9 cellular contexts compared by ENCODE assay signal in genomic region chr19:6457958-6458694, GRCh38. TPM values are rescaled to one million over a fixed set of nuclear protein-coding genes. Genes with fewer than 3 reads are reported as not detected.
DNase-seq lines count a peak whose midpoint lies in the region; ATAC-seq and TF ChIP-seq lines count a peak whose summit lies in the region.
"Had no signal": no experiment of that assay in that cellular context is flagged by ENCODE, and none has a peak within 500 bp of the region (broad histone marks: within the 10 kb centered on the region; RNA-seq: fewer than 3 reads in every experiment).

No MANE protein-coding gene starts in this region.

- 89% methylated on average over 13 of the region's 17 CpGs for WGBS in mammary epithelial cell (ENCODE audit: low coverage, missing lambda C conversion rate)
- WGBS in thyroid gland, 2 donors: 88 to 90% methylated on average over 11 to 14 of the region's 17 CpGs

- peaks cover 6% of the 10 kb centered on the region for H3K4me1 ChIP-seq in mammary epithelial cell (ENCODE audit: insufficient read depth, low read length)
- H3K4me1 ChIP-seq in thyroid gland: peaks cover 0 to 10% of the 10 kb centered on the region in 2 donors

- no peak overlapping the region for H3K4me2 ChIP-seq in mammary epithelial cell (ENCODE audit: insufficient read depth, low read depth, low read length)

- H3K27ac Mint-ChIP-seq in MCF 10A (ENCODE audit: low read depth, unreplicated experiment): peak overlapping the region; percentile 73

- ATAC-seq in HG03097 (IDR thresholded peaks at IDR 0.05; ENCODE audit: low FRiP score, unreplicated experiment) (no peak), GM19035 (IDR thresholded peaks at IDR 0.05; ENCODE audit: unreplicated experiment) (no peak)

- H3K27me3 ChIP-seq in mammary epithelial cell (ENCODE audit: insufficient read depth, low read length): no peaks in the 10 kb centered on the region
- H3K27me3 ChIP-seq in thyroid gland: no peaks in the 10 kb centered on the region

- no TSS peak for BruUV-seq in MCF 10A (replicated peaks; lab: Mats Ljungman, UMichigan)
- BruUV-seq in mammary epithelial cell (replicated peaks; lab: Mats Ljungman, UMichigan): no TSS peak

- H3K27ac ChIP-seq in mammary epithelial cell (ENCODE audit: insufficient read depth, low read depth, low read length) (no peak overlapping the region), thyroid gland (peak overlapping the region; percentile 24 to 84 (median 67))

- no peak overlapping the region for H2AFZ ChIP-seq in mammary epithelial cell (ENCODE audit: low read depth, low read length)

- dilution Hi-C loops in mammary epithelial cell (cut with HindIII; ENCODE audit: low sequenced_read_pairs): no loop called here

- H3K4me3 Mint-ChIP-seq in MCF 10A (ENCODE audit: unreplicated experiment): peak overlapping the region; percentile 80

- in situ Hi-C loops in mammary epithelial cell (cut with MboI; ENCODE audit: low sequenced_read_pairs in 2 of 2): no loop called here

- H3K9me3 Mint-ChIP-seq in MCF 10A (ENCODE audit: unreplicated experiment): no peaks in the 10 kb centered on the region

- TF ChIP-seq POLR2A in thyroid gland (IDR thresholded peaks at IDR 0.05): no peak

- intact Hi-C loops in MCF 10A (cut with micrococcal nuclease): no loop called here
- intact Hi-C loops in mammary epithelial cell (cut with micrococcal nuclease): no loop called here
- intact Hi-C loops in head of caudate nucleus (cut with DNase I): no loop called here
- intact Hi-C loops in thyroid gland (cut with DNase I): no loop called here

- H3K36me3 ChIP-seq in mammary epithelial cell (ENCODE audit: insufficient read depth, low read length) (peaks cover 8% of the 10 kb centered on the region), thyroid gland (peaks cover 16 to 30% of the 10 kb centered on the region in 2 donors)

- no peak overlapping the region for H3K9ac ChIP-seq in mammary epithelial cell (ENCODE audit: insufficient read depth, low read length)

- H3K9me3 ChIP-seq in mammary epithelial cell (replicated peaks; ENCODE audit: insufficient read depth, low read length) (peaks cover 7% of the 10 kb centered on the region), thyroid gland (no peaks in the 10 kb centered on the region)

- peaks cover 10% of the 10 kb centered on the region for H3K4me1 Mint-ChIP-seq in MCF 10A (ENCODE audit: insufficient read depth, unreplicated experiment)

- peaks cover 29% of the 10 kb centered on the region for H3K36me3 Mint-ChIP-seq in MCF 10A (ENCODE audit: insufficient read depth, unreplicated experiment)

- H3K79me2 ChIP-seq in mammary epithelial cell (ENCODE audit: insufficient read depth, low read length): no peaks in the 10 kb centered on the region

- no peaks in the 10 kb centered on the region for H4K20me1 ChIP-seq in mammary epithelial cell (ENCODE audit: insufficient read depth, low read length)

- POLR2A ChIA-PET in MCF 10A (lab: Yijun Ruan, JAX): no interaction called here

- CTCF ChIA-PET in MCF 10A (lab: Yijun Ruan, JAX) (no interaction called here), mammary epithelial cell (lab: Charles Lee; ENCODE audit: low non-redundant PET) (interaction anchor here (0.6 to 0.7 kb wide), 2 partner anchors 8 to 277 kb away, joined by 3 to 18 read pairs; no protein-coding TSS in a partner anchor)

- DNase-seq in MCF 10A (ENCODE audit: unreplicated experiment) (no peak), mammary epithelial cell (no peak), RKO (ENCODE audit: low spot score) (peak; percentile 28), head of caudate nucleus (peak in 38 of 42 donors; percentile 29 to 87 (median 52)), thyroid gland (no peak), SIG-M5 treated with dmso at 0.1 percent for 504 hours (lab: John Stamatoyannopoulos, UW; ENCODE audit: unreplicated experiment) (no peak)
- DNase-seq: hippocampal formation had no signal

- TF ChIP-seq CTCF in MCF 10A (IDR thresholded peaks at IDR 0.05; ENCODE audit: unreplicated experiment): no peak
- TF ChIP-seq CTCF in mammary epithelial cell (conservative IDR thresholded peaks at IDR 0.05 in 1 of 2, IDR thresholded peaks at IDR 0.05 in 1 of 2; ENCODE audit: extremely low read depth in 1 of 2, insufficient read depth in 1 of 2, low read depth in 1 of 2, low read length in 2 of 2): no peak
- TF ChIP-seq CTCF in thyroid gland (IDR thresholded peaks at IDR 0.05): no peak

- H3K4me3 ChIP-seq in mammary epithelial cell (replicated peaks in 1 of 3; ENCODE audit: insufficient read depth in 1 of 3, low read depth in 2 of 3, low read length in 3 of 3) (no peak overlapping the region), thyroid gland (replicated peaks in 1 of 3) (peak overlapping the region in 1 of 3 donors; percentile 79)

- H3K27me3 Mint-ChIP-seq in MCF 10A (ENCODE audit: insufficient read depth, unreplicated experiment): no peaks in the 10 kb centered on the region

RNA-seq across cellular contexts. Expression of gene SLC25A23, which starts 1.5 kb away (rescaled TPM):
- total RNA-seq in MCF 10A (2022) (14.5 and 21.3 TPM in 2 replicates), mammary epithelial cell (10 to 100 TPM; 21.5 to 31.8 TPM), thyroid gland (100 to 1,000 TPM in 3 of 4 donors, 10 to 100 TPM in 1; 75.2 to 214 (median 152) TPM)
- polyA plus RNA-seq in mammary epithelial cell: 8.5 TPM
- 40.3 TPM for polyA minus RNA-seq in mammary epithelial cell

RNA-seq across cellular contexts. Expression of gene CRB3, which starts 5.9 kb away (rescaled TPM):
- total RNA-seq in MCF 10A (2022) (13.6 and 15.6 TPM in 2 replicates), mammary epithelial cell (10 to 100 TPM; 18.3 to 23.6 TPM), thyroid gland (10 to 100 TPM; 21.0 to 65.2 (median 45.3) TPM)
- 7.6 TPM for polyA plus RNA-seq in mammary epithelial cell
- 11.5 TPM for polyA minus RNA-seq in mammary epithelial cell

RNA-seq across cellular contexts. Expression of gene DENND1C, which starts 23.5 kb away (rescaled TPM):
- total RNA-seq in MCF 10A (2022) (not detected in 2 replicates), mammary epithelial cell (under 1 TPM in 1 of 2 donors, not detected in 1; 0.33 TPM), thyroid gland (1 to 10 TPM in 3 of 4 donors, not detected in 1; 1.3 to 2.1 (median 1.8) TPM)
- polyA plus RNA-seq in mammary epithelial cell: 0.26 TPM
- polyA minus RNA-seq in mammary epithelial cell: not detected

RNA-seq across cellular contexts. Expression of gene SLC25A41, which starts 24.6 kb away (rescaled TPM):
- not detected in 2 replicates for total RNA-seq in MCF 10A (2022)
- not detected for total RNA-seq in mammary epithelial cell
- 0.06 TPM for polyA plus RNA-seq in mammary epithelial cell
- not detected for polyA minus RNA-seq in mammary epithelial cell
- under 1 TPM in 1 of 4 donors, not detected in 3; 0.33 TPM for total RNA-seq in thyroid gland

RNA-seq across cellular contexts. Expression of gene KHSRP, which starts 33.5 kb away (rescaled TPM):
- total RNA-seq in MCF 10A (2022) (269 and 278 TPM in 2 replicates), mammary epithelial cell (100 to 1,000 TPM in 1 of 2 donors, 10 to 100 TPM in 1; 90.5 to 287 TPM), thyroid gland (100 to 1,000 TPM in 3 of 4 donors, 10 to 100 TPM in 1; 92.9 to 141 (median 118) TPM)
- polyA plus RNA-seq in mammary epithelial cell: 110 TPM
- polyA minus RNA-seq in mammary epithelial cell: 425 TPM

Comparison
In these comparisons a context has a peak if more than half of its experiments do, and no peak if none do; other contexts are left out.
1. DNase-seq: peak in RKO (single experiment) and head of caudate nucleus (38 of 42); none in MCF 10A (single experiment), mammary epithelial cell (single experiment), thyroid gland (0 of 2) and SIG-M5 treated with dmso at 0.1 percent for 504 hours (single experiment).